8 cellular contexts compared by ENCODE assay signal in the genomic region with DNA sequence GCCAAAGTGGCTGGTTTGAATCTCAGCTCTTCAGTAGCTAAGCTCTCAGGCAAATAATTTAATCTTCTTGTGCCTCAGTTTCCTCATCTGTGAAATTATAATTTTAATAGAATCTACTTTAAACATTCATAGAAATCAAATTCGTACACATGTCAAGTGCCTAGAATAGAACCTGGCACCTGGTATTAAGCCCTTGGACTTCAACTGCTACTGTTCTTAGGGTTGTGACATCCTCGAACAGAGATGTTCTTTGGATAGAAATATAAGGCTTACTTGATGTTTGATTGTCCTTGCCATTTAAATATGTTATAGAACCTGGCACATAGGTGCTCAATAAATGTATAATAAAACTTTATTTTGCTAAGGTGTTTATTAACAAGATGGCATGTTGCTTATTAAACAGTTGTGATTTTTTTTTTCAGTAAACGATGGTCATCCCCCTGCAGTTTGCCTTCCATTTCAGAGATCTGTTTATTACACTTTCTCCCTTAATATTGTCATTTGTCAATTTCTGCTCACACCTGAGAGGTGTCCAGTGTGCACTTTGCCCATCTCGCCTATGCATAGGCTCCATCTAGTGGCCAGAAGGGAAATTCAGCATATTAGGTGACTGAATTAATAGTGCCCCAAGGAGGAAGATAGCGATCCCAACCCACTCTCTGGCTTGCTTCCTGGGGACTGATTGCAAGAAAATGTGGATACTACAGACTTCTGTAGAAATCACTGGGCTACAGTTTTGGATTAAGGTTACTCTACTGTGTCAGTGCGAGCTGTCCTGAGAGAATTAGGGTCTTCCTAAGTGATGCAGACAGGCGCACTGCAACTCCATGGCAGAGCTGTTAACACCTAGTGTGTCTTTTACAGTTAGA. TPM values are rescaled to one million over a fixed set of nuclear protein-coding genes. Genes with fewer than 3 reads are reported as not detected.
A peak's percentile ranks its signal among the peaks of the same experiment; 100 is the strongest.
DNase-seq lines count a peak whose midpoint lies in the region; ATAC-seq and TF ChIP-seq lines count a peak whose summit lies in the region.

No MANE protein-coding gene starts in this region.

- H3K27ac Mint-ChIP-seq in H9: 0 out of 7 replicates have a peak overlapping the region, but pooled peaks of 1 of the 3 experiments have one; percentile 49
- H3K27ac Mint-ChIP-seq in T-cell: no peak overlapping the region
- H3K27ac Mint-ChIP-seq in neural progenitor cell: no peak overlapping the region

- H3K9ac ChIP-seq in H9 (ENCODE audit: extremely low read depth, insufficient read length, low read length): no peak overlapping the region
- no peak overlapping the region for H3K9ac ChIP-seq in Loucy (ENCODE audit: low read depth, low read length, poor library complexity, severe bottlenecking)
- H3K9ac ChIP-seq in neural progenitor cell: no peak overlapping the region

- H3K14ac ChIP-seq in H9 (ENCODE audit: insufficient read depth, low read length): no peak overlapping the region

- peaks cover 0 to 4% (median 0%) of the 10 kb centered on the region in 3 experiments; a peak in 1 of 7 replicates for H3K36me3 Mint-ChIP-seq in H9 (ENCODE audit: insufficient read depth in 1 of 3, low read depth in 3 of 3)
- no peaks in the 10 kb centered on the region for H3K36me3 Mint-ChIP-seq in T-cell
- H3K36me3 Mint-ChIP-seq in neural progenitor cell: peaks cover 15% of the 10 kb centered on the region

- H2AFZ ChIP-seq in H9 (ENCODE audit: low read length) (no peak overlapping the region), Loucy (ENCODE audit: low read length) (no peak overlapping the region), neural progenitor cell (replicated peaks) (no peak overlapping the region)

- no peaks in the 10 kb centered on the region for H3K9me2 ChIP-seq in Loucy (replicated peaks; ENCODE audit: low read depth, low read length)

- ATAC-seq in T-cell (replicated peaks in 1 of 4): peak; percentile 52 to 86 (median 78)

- peaks cover 25% of the 10 kb centered on the region for H3K4me1 ChIP-seq in H9 (ENCODE audit: insufficient read depth, low read length)
- peaks cover 18% of the 10 kb centered on the region for H3K4me1 ChIP-seq in Loucy (ENCODE audit: insufficient read depth, low read length, poor library complexity, severe bottlenecking)
- peaks cover 28% of the 10 kb centered on the region for H3K4me1 ChIP-seq in neural progenitor cell

- no CpG with 5 or more reads among the region's 7 CpGs for WGBS in H9 (ENCODE audit: extremely low coverage, insufficient read length, low lambda C conversion rate)

- no peak overlapping the region for H3K4ac ChIP-seq in H9 (ENCODE audit: low read depth, low read length)

- H4K20me1 ChIP-seq in H9 (ENCODE audit: control insufficient read depth, insufficient read depth, insufficient read length) (no peaks in the 10 kb centered on the region), Loucy (ENCODE audit: insufficient read depth, low read length, poor library complexity, severe bottlenecking) (peaks cover 31% of the 10 kb centered on the region), neural progenitor cell (ENCODE audit: low read depth) (peaks cover 100% of the 10 kb centered on the region)

- H3F3A ChIP-seq in Loucy (ENCODE audit: low read depth) (no peaks in the 10 kb centered on the region), neural progenitor cell (ENCODE audit: low read depth) (peaks cover 3% of the 10 kb centered on the region)

- H4K8ac ChIP-seq in H9 (replicated peaks; ENCODE audit: insufficient read length, low read depth, low read length): no peak overlapping the region

- H2BK20ac ChIP-seq in H9 (ENCODE audit: low read depth, low read length, poor library complexity, severe bottlenecking): no peak overlapping the region

- H3K27me3 ChIP-seq in H9 (ENCODE audit: insufficient read depth, low read length) (no peaks in the 10 kb centered on the region), Loucy (ENCODE audit: insufficient read depth, low read length, poor library complexity, severe bottlenecking) (no peaks in the 10 kb centered on the region), neural progenitor cell (no peaks in the 10 kb centered on the region)

- CTCF ChIA-PET in GM10248 (lab: Yijun Ruan, JAX): interaction anchor here (0.6 to 7.4 kb wide), 24 partner anchors 10 to 410 kb away, joined by 3 to 120 read pairs (median 3); no protein-coding TSS in a partner anchor
- CTCF ChIA-PET in T-cell (lab: Charles Lee): interaction anchor here (0.5 to 1.8 kb wide), 10 partner anchors 8 to 223 kb away, joined by 3 to 19 read pairs (median 4); no protein-coding TSS in a partner anchor

- H3K4me3 ChIP-seq in AG09309 (ENCODE audit: control insufficient read depth, low read depth, low read length) (no peak overlapping the region), Loucy (ENCODE audit: low read length, poor library complexity, severe bottlenecking) (no peak overlapping the region), neural progenitor cell (no peak overlapping the region)

- H3K23me2 ChIP-seq in H9 (ENCODE audit: insufficient read length, low read depth, low read length, poor library complexity, severe bottlenecking): no peaks in the 10 kb centered on the region

- H3K56ac ChIP-seq in H9 (ENCODE audit: insufficient read length, low read depth, low read length): no peak overlapping the region

- no peak overlapping the region for H2BK120ac ChIP-seq in H9 (ENCODE audit: low read depth, low read length, poor library complexity, severe bottlenecking)

- H4K5ac ChIP-seq in H9 (ENCODE audit: insufficient read length, low read depth, low read length): no peak overlapping the region

- POLR2A ChIA-PET in GM10248 (lab: Yijun Ruan, JAX) (no interaction called here), T-cell (lab: Charles Lee) (no interaction called here)

- H3K36me3 ChIP-seq in Loucy (ENCODE audit: insufficient read depth, low read length): no peaks in the 10 kb centered on the region; the same call in 1 of the 2 replicates
- H3K36me3 ChIP-seq in neural progenitor cell: no peaks in the 10 kb centered on the region

- no peak overlapping the region for H3K27ac ChIP-seq in H9 (ENCODE audit: insufficient read length, low read depth, low read length)
- no peak overlapping the region for H3K27ac ChIP-seq in neural progenitor cell

- H2BK12ac ChIP-seq in H9 (ENCODE audit: insufficient read length, low read depth, low read length): no peak overlapping the region

- H4K91ac ChIP-seq in H9 (ENCODE audit: insufficient read length, low read depth, low read length): no peak overlapping the region

- H3K4me1 Mint-ChIP-seq in H9 (peaks cover 80 to 88% of the 10 kb centered on the region in 2 experiments), T-cell (peaks cover 56 to 68% (median 58%) of the 10 kb centered on the region in 3 donors), neural progenitor cell (peaks cover 57% of the 10 kb centered on the region)

- H3K27me3 Mint-ChIP-seq in H9 (ENCODE audit: low read depth) (no peaks in the 10 kb centered on the region), T-cell (peaks cover 0 to 13% of the 10 kb centered on the region in 2 donors), neural progenitor cell (ENCODE audit: insufficient read depth, low read depth) (no peaks in the 10 kb centered on the region)

- no peak overlapping the region for H2BK5ac ChIP-seq in H9 (ENCODE audit: insufficient read length, low read length)

- H3K18ac ChIP-seq in H9 (ENCODE audit: insufficient read length, low read depth, low read length): no peak overlapping the region

- H3K79me2 ChIP-seq in H9 (ENCODE audit: insufficient read depth, low read length): peaks cover 67% of the 10 kb centered on the region; the same call in 1 of the 2 replicates
- peaks cover 98% of the 10 kb centered on the region for H3K79me2 ChIP-seq in Loucy (ENCODE audit: insufficient read depth, low read length)
- H3K79me2 ChIP-seq in neural progenitor cell (ENCODE audit: low read depth): peaks cover 100% of the 10 kb centered on the region

- H3K9me3 ChIP-seq in H9 (ENCODE audit: control insufficient read depth, low read depth, low read length): no peaks in the 10 kb centered on the region
- no peaks in the 10 kb centered on the region for H3K9me3 ChIP-seq in Loucy (ENCODE audit: insufficient read depth, low read depth, low read length)
- no peaks in the 10 kb centered on the region for H3K9me3 ChIP-seq in neural progenitor cell (ENCODE audit: low read depth)

- DNase-seq in AG09309 (ENCODE audit: low read depth): no peak
- peak; percentile 70 for DNase-seq in GM10248 (ENCODE audit: extremely low spot score)
- DNase-seq in H9: no peak
- DNase-seq in T-cell: peak in 13 of 34 experiments; percentile 6 to 42 (median 20)
- peak; percentile 69 for DNase-seq in fibroblast of gingiva (ENCODE audit: low read depth)
- DNase-seq in neural progenitor cell (ENCODE audit: low spot score): peak; percentile 57
- no peak for DNase-seq in NCI-H1436 treated with DMSO at 0.1 percent for 48 hours (lab: John Stamatoyannopoulos, UW)

- H3K79me1 ChIP-seq in H9 (ENCODE audit: insufficient read depth, low read depth, low read length, poor library complexity, severe bottlenecking): peaks cover 8% of the 10 kb centered on the region

- no peak overlapping the region for H3T11ph ChIP-seq in H9 (ENCODE audit: low read length)

- TF ChIP-seq CTCF in AG09309 (IDR thresholded peaks at IDR 0.05; ENCODE audit: control insufficient read depth, insufficient read depth, low read depth, low read length, missing control alignments): peak; percentile 89
- peak; percentile 80 for TF ChIP-seq CTCF in GM10248 (IDR thresholded peaks at IDR 0.05; ENCODE audit: control extremely low read depth, extremely low read depth, low read depth, missing control alignments)
- peak; percentile 86 for TF ChIP-seq CTCF in H9 (conservative IDR thresholded peaks at IDR 0.05)
- peak; percentile 95 for TF ChIP-seq CTCF in Loucy (conservative IDR thresholded peaks at IDR 0.05; ENCODE audit: low read length)
- peak; percentile 88 for TF ChIP-seq CTCF in neural progenitor cell (IDR thresholded peaks at IDR 0.05)

- H3K9me3 Mint-ChIP-seq in H9 (no peaks in the 10 kb centered on the region), T-cell (no peaks in the 10 kb centered on the region), neural progenitor cell (peaks cover 1% of the 10 kb centered on the region)

- H2AK5ac ChIP-seq in H9 (ENCODE audit: insufficient read length, low read length): no peak overlapping the region

- H3K23ac ChIP-seq in H9 (ENCODE audit: insufficient read length, low read depth, low read length): no peak overlapping the region

- no peak overlapping the region for H3K4me3 Mint-ChIP-seq in H9
- no peak overlapping the region for H3K4me3 Mint-ChIP-seq in T-cell
- no peak overlapping the region for H3K4me3 Mint-ChIP-seq in neural progenitor cell

- no peak overlapping the region for H2BK15ac ChIP-seq in H9 (ENCODE audit: low read depth, low read length)

- H3K4me2 ChIP-seq in H9 (ENCODE audit: insufficient read depth, insufficient read length, low read length) (no peak overlapping the region), Loucy (ENCODE audit: low read depth, low read length, poor library complexity, severe bottlenecking) (peak overlapping the region; percentile 30), neural progenitor cell (no peak overlapping the region)

RNA-seq across cellular contexts. Expression of a gene that starts 10.7 kb away (rescaled TPM):
- total RNA-seq in H9 (2021) (70.0 and 73.3 TPM in 2 replicates), T-cell (10 to 100 TPM; 40.3 to 97.2 (median 79.4) TPM), neural progenitor cell (ENCODE audit: low replicate concordance) (23.5 and 40.4 TPM in 2 replicates)

Comparison
In these comparisons a context has a peak if more than half of its experiments do, and no peak if none do; other contexts are left out.
1. DNase-seq: peak in GM10248 (single experiment), fibroblast of gingiva (single experiment) and neural progenitor cell (single experiment); none in AG09309 (single experiment), H9 (single experiment) and NCI-H1436 treated with DMSO at 0.1 percent for 48 hours (single experiment).
2. Peak in every context shown above with its lines, with median percentiles within 50 percentile points of each other: CTCF ChIP-seq.